8 cellular contexts compared by ENCODE assay signal in genomic region chr11:102390667-102391449, GRCh38. TPM values are rescaled to one million over a fixed set of nuclear protein-coding genes. Genes with fewer than 3 reads are reported as not detected.
DNase-seq lines count a peak whose midpoint lies in the region; ATAC-seq and TF ChIP-seq lines count a peak whose summit lies in the region.

No MANE protein-coding gene starts in this region.

- no peak for ATAC-seq in GM18858 (IDR thresholded peaks at IDR 0.05; ENCODE audit: unreplicated experiment)

- H2AFZ ChIP-seq in Loucy (ENCODE audit: low read length) = no peak overlapping the region

- H3F3A ChIP-seq in Loucy (ENCODE audit: low read depth) = no peaks in the 10 kb centered on the region

- H3K4me2 ChIP-seq in Loucy (ENCODE audit: low read depth, low read length, poor library complexity, severe bottlenecking) = no peak overlapping the region

- peak; percentile 95 for TF ChIP-seq CTCF in GM12872 (IDR thresholded peaks at IDR 0.05; ENCODE audit: insufficient read depth, low read depth, low read length)
- peak; percentile 93 for TF ChIP-seq CTCF in Loucy (conservative IDR thresholded peaks at IDR 0.05; ENCODE audit: low read length)
- TF ChIP-seq CTCF in left ventricle myocardium inferior (IDR thresholded peaks at IDR 0.05; ENCODE audit: borderline replicate concordance) = peak; percentile 90
- peak; percentile 73 to 90 (median 78) for TF ChIP-seq CTCF in sigmoid colon (IDR thresholded peaks at IDR 0.05)

- H4K20me1 ChIP-seq in Loucy (ENCODE audit: insufficient read depth, low read length, poor library complexity, severe bottlenecking) = no peaks in the 10 kb centered on the region

- DNase-seq in HCEC 1CT (peak; percentile 75), SKM-1 (lab: John Stamatoyannopoulos, UW; ENCODE audit: unreplicated experiment) (peak; percentile 65), amniotic stem cell (lab: John Stamatoyannopoulos, UW) (peak; percentile 13), left ventricle myocardium inferior (peak; percentile 43), sigmoid colon (peak; percentile 80)

- no peaks in the 10 kb centered on the region for H3K27me3 ChIP-seq in Loucy (ENCODE audit: insufficient read depth, low read length, poor library complexity, severe bottlenecking)
- H3K27me3 ChIP-seq in left ventricle myocardium inferior (ENCODE audit: low read depth) = no peaks in the 10 kb centered on the region
- H3K27me3 ChIP-seq in sigmoid colon = no peaks in the 10 kb centered on the region

- peaks cover 23% of the 10 kb centered on the region; the same call in 1 of the 2 replicates for H3K36me3 ChIP-seq in Loucy (ENCODE audit: insufficient read depth, low read length)
- H3K36me3 ChIP-seq in left ventricle myocardium inferior = peaks cover 77% of the 10 kb centered on the region
- H3K36me3 ChIP-seq in sigmoid colon = peaks cover 3 to 65% (median 13%) of the 10 kb centered on the region in 4 donors

- H3K9ac ChIP-seq in Loucy (ENCODE audit: low read depth, low read length, poor library complexity, severe bottlenecking) = no peak overlapping the region

- H3K9me2 ChIP-seq in Loucy (replicated peaks; ENCODE audit: low read depth, low read length) = no peaks in the 10 kb centered on the region

- no peak for TF ChIP-seq EP300 in sigmoid colon (IDR thresholded peaks at IDR 0.05)

- H3K27ac ChIP-seq in left ventricle myocardium inferior (replicated peaks) (no peak overlapping the region), sigmoid colon (peak overlapping the region in 1 of 4 donors; percentile 14)

- H3K4me1 ChIP-seq in Loucy (ENCODE audit: insufficient read depth, low read length, poor library complexity, severe bottlenecking) (peaks cover 14% of the 10 kb centered on the region), left ventricle myocardium inferior (peaks cover 8% of the 10 kb centered on the region), sigmoid colon (peaks cover 0 to 7% (median 3%) of the 10 kb centered on the region in 4 donors)

- 58 to 65% methylated on average over 11 of the region's 11 CpGs for WGBS in sigmoid colon, 2 donors

- no peak overlapping the region for H3K4me3 ChIP-seq in Loucy (ENCODE audit: low read length, poor library complexity, severe bottlenecking)
- H3K4me3 ChIP-seq in left ventricle myocardium inferior = no peak overlapping the region
- H3K4me3 ChIP-seq in sigmoid colon = no peak overlapping the region

- H3K9me3 ChIP-seq in Loucy (ENCODE audit: insufficient read depth, low read depth, low read length) (no peaks in the 10 kb centered on the region; the same call in 1 of the 2 replicates), left ventricle myocardium inferior (replicated peaks) (no peaks in the 10 kb centered on the region), sigmoid colon (no peaks in the 10 kb centered on the region)

- H3K79me2 ChIP-seq in Loucy (ENCODE audit: insufficient read depth, low read length) = no peaks in the 10 kb centered on the region

- no peak for TF ChIP-seq POLR2A in sigmoid colon (IDR thresholded peaks at IDR 0.05)

- intact Hi-C loops in left ventricle myocardium inferior (cut with micrococcal nuclease) = no loop called here
- intact Hi-C loops in sigmoid colon (cut with DNase I) = loop anchor here (1.0 to 5.0 kb wide), 2 partner anchors 61 to 104 kb away; partner anchors contain the start of gene TMEM123

RNA-seq across cellular contexts. Expression of gene BIRC2, which starts 43.8 kb away (rescaled TPM):
- 30.4 TPM for total RNA-seq in left ventricle myocardium inferior
- 10 to 100 TPM; 32.7 to 56.0 (median 53.2) TPM for total RNA-seq in sigmoid colon
- 10 to 100 TPM; 24.7 to 41.4 (median 40.9) TPM for polyA plus RNA-seq in sigmoid colon

Comparison
In these comparisons a context has a peak if more than half of its experiments do, and no peak if none do; other contexts are left out.
1. DNase-seq: peak in every context shown above with its lines; median percentile 80 in sigmoid colon; 75 in HCEC 1CT; 65 in SKM-1; 43 in left ventricle myocardium inferior; 13 in amniotic stem cell.